22 cellular contexts compared by ENCODE assay signal in genomic region chr2:42868874-42869273, GRCh38.
"Had no signal": no experiment of that assay in that cellular context is flagged by ENCODE, and none has a peak within 500 bp of the region (broad histone marks: within the 10 kb centered on the region; RNA-seq: fewer than 3 reads in every experiment).

No MANE protein-coding gene starts in this region.

- ATAC-seq: activated naive CD8-positive, alpha-beta T cell treated with anti-CD3 and anti-CD28 coated beads, Interleukin-2, amount 50 U/mL, for 24 hours; activated T-cell treated with anti-CD3 and anti-CD28 coated beads, Interleukin-2, amount 50 U/mL, for 72 hours; heart right ventricle; left cardiac atrium; natural killer cell; stimulated activated naive CD8-positive, alpha-beta T cell treated with anti-CD3 and anti-CD28 coated beads, Interleukin-15, Interleukin-2, amounts not matched to agents 100 U/mL and 50 U/mL, for 24 hours; T-cell had no signal

- H3K27me3 Mint-ChIP-seq: activated CD4-positive, alpha-beta memory T cell treated with anti-CD3 and anti-CD28 coated beads, Interleukin-2, amount 10 ng/mL, durations not matched to agents 7 days and 5 days; progenitor cell of endocrine pancreas had no signal

- FAIRE-seq: colon had no signal

- H3K4me3 ChIP-seq: ascending aorta, dorsolateral prefrontal cortex, heart right ventricle, upper lobe of left lung had no signal

- H3K4me3 Mint-ChIP-seq: activated CD4-positive, alpha-beta memory T cell treated with anti-CD3 and anti-CD28 coated beads, Interleukin-2, amount 10 ng/mL, durations not matched to agents 7 days and 5 days; activated CD4-positive, alpha-beta T cell treated with anti-CD3 and anti-CD28 coated beads, Interleukin-2, amount 10 ng/mL, durations not matched to agents 24 days and 14 days; activated naive CD8-positive, alpha-beta T cell treated with anti-CD3 and anti-CD28 coated beads, Interleukin-2, amount 50 U/mL, for 24 hours; activated T-cell treated with anti-CD3 and anti-CD28 coated beads, Interleukin-2, amount 50 U/mL, for 72 hours; natural killer cell; T-cell; T-helper 2 cell treated with Interferon-gamma antibody and Interleukin-4, amounts not matched to agents 5 μg/mL and 100 μg/mL, for 36 hours had no signal

- DNase-seq: activated CD4-positive, alpha-beta memory T cell treated with anti-CD3 and anti-CD28 coated beads, Interleukin-2, amount 10 ng/mL, durations not matched to agents 7 days and 5 days; activated CD4-positive, alpha-beta T cell treated with anti-CD3 and anti-CD28 coated beads, Interleukin-2, amount 10 ng/mL, durations not matched to agents 24 days and 14 days; activated effector memory CD4-positive, alpha-beta T cell treated with anti-CD3 and anti-CD28 coated beads, Interleukin-2, amount 50 U/mL, for 16 hours; activated naive CD4-positive, alpha-beta T cell treated with anti-CD3 and anti-CD28 coated beads, Interleukin-2, amount 50 U/mL, for 16 hours; activated naive CD8-positive, alpha-beta T cell treated with anti-CD3 and anti-CD28 coated beads, Interleukin-2, amount 50 U/mL, for 24 hours; activated T-cell treated with anti-CD3 and anti-CD28 coated beads, Interleukin-2, amount 50 U/mL, for 72 hours; brain microvascular endothelial cell; central memory CD4-positive, alpha-beta T cell; heart right ventricle; islet precursor cell; left cardiac atrium; midbrain; natural killer cell; stimulated activated CD4-positive, alpha-beta T cell treated with anti-CD3 and anti-CD28 coated beads, Interleukin-4, amount 100 ng/mL, for 24 hours; stimulated activated naive CD8-positive, alpha-beta T cell treated with anti-CD3 and anti-CD28 coated beads, Interleukin-15, Interleukin-2, amounts not matched to agents 100 U/mL and 50 U/mL, for 24 hours; T-cell; upper lobe of left lung had no signal

- H3K4me1 Mint-ChIP-seq: activated CD4-positive, alpha-beta memory T cell treated with anti-CD3 and anti-CD28 coated beads, Interleukin-2, amount 10 ng/mL, durations not matched to agents 7 days and 5 days; activated CD4-positive, alpha-beta T cell treated with anti-CD3 and anti-CD28 coated beads, Interleukin-2, amount 10 ng/mL, durations not matched to agents 24 days and 14 days; activated naive CD8-positive, alpha-beta T cell treated with anti-CD3 and anti-CD28 coated beads, Interleukin-2, amount 50 U/mL, for 24 hours; T-cell had no signal

- H3K27ac Mint-ChIP-seq: activated CD4-positive, alpha-beta memory T cell treated with anti-CD3 and anti-CD28 coated beads, Interleukin-2, amount 10 ng/mL, durations not matched to agents 7 days and 5 days; activated CD4-positive, alpha-beta T cell treated with anti-CD3 and anti-CD28 coated beads, Interleukin-2, amount 10 ng/mL, durations not matched to agents 24 days and 14 days; activated naive CD8-positive, alpha-beta T cell treated with anti-CD3 and anti-CD28 coated beads, Interleukin-2, amount 50 U/mL, for 24 hours; activated T-cell treated with anti-CD3 and anti-CD28 coated beads, Interleukin-2, amount 50 U/mL, for 72 hours; natural killer cell; progenitor cell of endocrine pancreas; T-cell; T-helper 2 cell treated with Interferon-gamma antibody and Interleukin-4, amounts not matched to agents 5 μg/mL and 100 μg/mL, for 36 hours had no signal
